ENCODE assay signal across 1 cellular context in genomic region chr3:63943678-63944077, GRCh38.
TF ChIP-seq lines count a peak whose summit lies in the region.

No MANE protein-coding gene starts in this region.

TF ChIP-seq in IMR-90, 13 proteins besides CTCF, POLR2A, EP300 and RAD21:
- no peak for TF ChIP-seq MAFK (IDR thresholded peaks at IDR 0.05; ENCODE audit: low read depth, low read length)
- TF ChIP-seq MXI1 (IDR thresholded peaks at IDR 0.05; ENCODE audit: borderline replicate concordance, low read depth, low read length) = no peak
- no peak for TF ChIP-seq RCOR1 (IDR thresholded peaks at IDR 0.05; ENCODE audit: insufficient replicate concordance, low read length)
- no peak for TF ChIP-seq BHLHE40 (IDR thresholded peaks at IDR 0.05; ENCODE audit: low read depth, low read length)
- TF ChIP-seq RFX5 (IDR thresholded peaks at IDR 0.05; ENCODE audit: low read depth, low read length) = no peak
- TF ChIP-seq NFE2L2 (IDR thresholded peaks at IDR 0.05; ENCODE audit: low read depth, low read length) = no peak
- TF ChIP-seq CEBPB (IDR thresholded peaks at IDR 0.05; ENCODE audit: low read depth, low read length) = no peak
- TF ChIP-seq MAZ (IDR thresholded peaks at IDR 0.05; ENCODE audit: borderline replicate concordance, low read depth, low read length) = no peak
- TF ChIP-seq CHD1 (IDR thresholded peaks at IDR 0.05; ENCODE audit: low read depth, low read length) = no peak
